ENCODE assay signal across 8 cellular contexts in genomic region chrX:7996414-7996813, GRCh38.
DNase-seq lines count a peak whose midpoint lies in the region; ATAC-seq and TF ChIP-seq lines count a peak whose summit lies in the region.

No MANE protein-coding gene starts in this region.

- peak; percentile 9 for DNase-seq in DMS79 (lab: John Stamatoyannopoulos, UW)
- peak; percentile 59 for DNase-seq in OCI-M1 (lab: John Stamatoyannopoulos, UW)
- DNase-seq in colonic mucosa: peak; percentile 39
- DNase-seq in mucosa of descending colon: peak in 1 of 3 donors; percentile 38
- DNase-seq in GF-D8 (lab: John Stamatoyannopoulos, UW): no peak

- ATAC-seq in HG03135 (IDR thresholded peaks at IDR 0.05; ENCODE audit: unreplicated experiment) (peak; percentile 74), mucosa of descending colon (peak; percentile 43), GM18519 (IDR thresholded peaks at IDR 0.05; ENCODE audit: low FRiP score, unreplicated experiment) (no peak)

- TF ChIP-seq CTCF in 22Rv1 (IDR thresholded peaks at IDR 0.05) (peak; percentile 49), colonic mucosa (IDR thresholded peaks at IDR 0.05) (peak; percentile 49), mucosa of descending colon (IDR thresholded peaks at IDR 0.05) (no peak)

- H3K27me3 ChIP-seq in colonic mucosa: no peaks in the 10 kb centered on the region

- H3K4me3 ChIP-seq in colonic mucosa: no peak overlapping the region
- H3K4me3 ChIP-seq in mucosa of descending colon: no peak overlapping the region

- no peak overlapping the region for H3K9ac ChIP-seq in colonic mucosa (ENCODE audit: low read depth in 2 of 2, low read length in 2 of 2)

- intact Hi-C loops in colonic mucosa (cut with DNase I) (no loop called here), mucosa of descending colon (cut with DNase I, micrococcal nuclease) (loop anchor here (10.0 kb wide), 1 partner anchor 738 kb away; the partner anchor contains the start of gene ANOS1 (in 2 of the 2))

- H3K9me3 ChIP-seq in colonic mucosa (no peaks in the 10 kb centered on the region), mucosa of descending colon (no peaks in the 10 kb centered on the region)

- H3K27ac ChIP-seq in 22Rv1 (no peak overlapping the region), colonic mucosa (no peak overlapping the region)

- H3K4me1 ChIP-seq in colonic mucosa (no peaks in the 10 kb centered on the region), mucosa of descending colon (ENCODE audit: low read depth) (no peaks in the 10 kb centered on the region)

- H3K36me3 ChIP-seq in colonic mucosa: no peaks in the 10 kb centered on the region
- H3K36me3 ChIP-seq in mucosa of descending colon (ENCODE audit: low read depth): no peaks in the 10 kb centered on the region
